16 cellular contexts compared by ENCODE assay signal in the genomic region with DNA sequence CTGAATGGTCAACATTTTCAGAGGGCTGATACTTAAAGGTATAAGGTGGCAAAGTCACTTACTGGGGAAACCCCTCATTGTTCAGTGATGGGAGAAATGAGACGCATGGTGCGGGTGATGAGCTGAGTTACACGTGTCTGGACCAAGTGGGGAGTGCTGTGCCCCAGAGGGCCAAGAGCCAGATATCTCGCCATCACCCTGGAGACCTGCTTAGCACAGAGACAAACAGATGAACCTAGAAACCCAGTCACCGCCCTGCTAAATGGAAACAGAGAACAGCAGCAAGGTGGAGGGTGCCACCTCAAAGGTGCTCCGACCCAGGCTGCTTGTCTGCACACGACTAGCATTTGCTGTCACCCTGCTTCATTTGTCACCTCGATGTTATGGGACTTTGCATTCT.
DNase-seq lines count a peak whose midpoint lies in the region; ATAC-seq and TF ChIP-seq lines count a peak whose summit lies in the region.
"Had no signal": no experiment of that assay in that cellular context is flagged by ENCODE, and none has a peak within 500 bp of the region (broad histone marks: within the 10 kb centered on the region; RNA-seq: fewer than 3 reads in every experiment).

No MANE protein-coding gene starts in this region.

- CTCF ChIA-PET in IMR-90 (lab: Yijun Ruan, JAX): no interaction called here

- DNase-seq in IMR-90: no peak
- DNase-seq in neural crest cell (ENCODE audit: low read depth, low spot score): no peak
- no peak for DNase-seq in NAMALWA (ENCODE audit: low spot score)
- no peak for DNase-seq in OCI-M2 (lab: John Stamatoyannopoulos, UW; ENCODE audit: unreplicated experiment)
- DNase-seq in NCI-H2196 (lab: John Stamatoyannopoulos, UW; ENCODE audit: unreplicated experiment): no peak
- DNase-seq in cerebellar cortex (ENCODE audit: low spot score): no peak
- DNase-seq: ACHN; BE2C; C1 segment of cervical spinal cord; Caco-2; CD4-positive, CD25-positive, alpha-beta regulatory T cell; H9 had no signal

- peaks cover 9% of the 10 kb centered on the region for H3K4me1 Mint-ChIP-seq in neural crest cell
- H3K4me1 Mint-ChIP-seq: CD8-positive, alpha-beta memory T cell; IgD-negative memory B cell had no signal

- H3K4me3 ChIP-seq in HUES48 (ENCODE audit: low read depth, low read length) (no peak overlapping the region), IMR-90 (ENCODE audit: insufficient read depth, low read depth, low read length) (no peak overlapping the region), ectodermal cell (ENCODE audit: insufficient read depth, low read depth, low read length) (no peak overlapping the region)

- no peak overlapping the region; the same call in 1 of the 2 replicates for H2AK5ac ChIP-seq in IMR-90 (ENCODE audit: low read depth, low read length)

- no peak overlapping the region for H2BK5ac ChIP-seq in IMR-90 (ENCODE audit: low read depth, low read length, poor library complexity, severe bottlenecking)

- H3K4me3 Mint-ChIP-seq in neural crest cell: no peak overlapping the region
- H3K4me3 Mint-ChIP-seq: CD4-positive, CD25-positive, alpha-beta regulatory T cell; CD8-positive, alpha-beta memory T cell; H9; IgD-negative memory B cell had no signal

- H2BK20ac ChIP-seq in IMR-90 (ENCODE audit: low read depth, low read length): peak overlapping the region; percentile 63; the same call in 1 of the 2 replicates

- H4K5ac ChIP-seq in IMR-90 (ENCODE audit: low read depth, low read length): no peak overlapping the region

- H3K27me3 ChIP-seq in HUES48 (ENCODE audit: control insufficient read depth, insufficient read depth, low read length): no peaks in the 10 kb centered on the region
- no peaks in the 10 kb centered on the region for H3K27me3 ChIP-seq in IMR-90 (ENCODE audit: control insufficient read depth, insufficient read depth, low read length)
- H3K27me3 ChIP-seq in ectodermal cell (ENCODE audit: control insufficient read depth, insufficient read depth, low read length, poor library complexity, severe bottlenecking): no peaks in the 10 kb centered on the region
- H3K27me3 ChIP-seq: BE2C had no signal

- peaks cover 12% of the 10 kb centered on the region for H3K9me1 ChIP-seq in IMR-90 (ENCODE audit: insufficient read depth, low read length)

- no peak overlapping the region for H3K56ac ChIP-seq in IMR-90 (ENCODE audit: extremely low read depth, insufficient read depth, low read length)

- H3K79me1 ChIP-seq in IMR-90 (ENCODE audit: low read depth in 1 of 2, low read length in 2 of 2): no peaks in the 10 kb centered on the region

- H3K4ac ChIP-seq in IMR-90 (ENCODE audit: low read depth, low read length): peak overlapping the region; percentile 75

- H3K4me1 ChIP-seq in HUES48 (ENCODE audit: control insufficient read depth, insufficient read depth, low read length) (no peaks in the 10 kb centered on the region), IMR-90 (ENCODE audit: control insufficient read depth, insufficient read depth, low read length) (peaks cover 19% of the 10 kb centered on the region), ectodermal cell (ENCODE audit: control insufficient read depth, insufficient read depth, low read length) (peaks cover 17% of the 10 kb centered on the region)
- H3K4me1 ChIP-seq: BE2C, Caco-2 had no signal

- POLR2A ChIA-PET in IMR-90 (lab: Charles Lee; ENCODE audit: unreplicated experiment): no interaction called here

- TF ChIP-seq CTCF in IMR-90 (conservative IDR thresholded peaks at IDR 0.05; ENCODE audit: low read depth, low read length) (no peak), neural crest cell (conservative IDR thresholded peaks at IDR 0.05) (no peak)

- H2AK9ac ChIP-seq in IMR-90 (replicated peaks; ENCODE audit: low read depth, low read length, poor library complexity): no peak overlapping the region

- peak overlapping the region; percentile 32; the same call in 1 of the 2 replicates for H4K91ac ChIP-seq in IMR-90 (ENCODE audit: insufficient read depth, low read depth, low read length)

- peak overlapping the region; percentile 40 for H3K27ac Mint-ChIP-seq in neural crest cell (ENCODE audit: unreplicated experiment)
- H3K27ac Mint-ChIP-seq: CD4-positive, CD25-positive, alpha-beta regulatory T cell; H9 had no signal

- intact Hi-C loops in IMR-90 (cut with micrococcal nuclease): no loop called here

- no peak overlapping the region for H2BK120ac ChIP-seq in IMR-90 (ENCODE audit: low read depth, low read length)

- 0 out of 2 replicates have a peak, but pooled peaks cover 4% of the 10 kb centered on the region for H4K20me1 ChIP-seq in IMR-90 (ENCODE audit: insufficient read depth, low read length)

- peaks cover 16% of the 10 kb centered on the region for H3K36me3 Mint-ChIP-seq in neural crest cell (ENCODE audit: low read depth)

- peak overlapping the region; percentile 40 for H3K27ac ChIP-seq in HUES48 (ENCODE audit: low read depth, low read length)
- H3K27ac ChIP-seq in IMR-90 (ENCODE audit: insufficient read depth, low read length): no peak overlapping the region
- peak overlapping the region; percentile 55 for H3K27ac ChIP-seq in ectodermal cell (ENCODE audit: insufficient read depth, low read depth, low read length, poor library complexity, severe bottlenecking)

- no peak overlapping the region for H3K23ac ChIP-seq in IMR-90 (ENCODE audit: low read depth, low read length)

- H4K8ac ChIP-seq in IMR-90 (ENCODE audit: low read depth in 2 of 2, low read length in 2 of 2): no peak overlapping the region

- no peak for TF ChIP-seq RAD21 in IMR-90 (IDR thresholded peaks at IDR 0.05; ENCODE audit: low read length)

- no peak overlapping the region for H3K9ac ChIP-seq in HUES48 (ENCODE audit: low read depth, low read length)
- H3K9ac ChIP-seq in IMR-90 (ENCODE audit: low read depth, low read length): no peak overlapping the region

- H2AFZ ChIP-seq in IMR-90 (replicated peaks; ENCODE audit: low read length, poor library complexity): no peak overlapping the region

- no peak for TF ChIP-seq POLR2A in IMR-90 (IDR thresholded peaks at IDR 0.05; ENCODE audit: low read depth, low read length)

- no peak overlapping the region for H2BK15ac ChIP-seq in IMR-90 (ENCODE audit: low read depth, low read length)

- H3K18ac ChIP-seq in IMR-90 (ENCODE audit: low read depth, low read length): no peak overlapping the region

- no peak overlapping the region for H3K14ac ChIP-seq in IMR-90 (replicated peaks; ENCODE audit: low read depth, low read length)

- H3K27me3 Mint-ChIP-seq in neural crest cell (ENCODE audit: low read depth): no peaks in the 10 kb centered on the region
- H3K27me3 Mint-ChIP-seq: CD4-positive, CD25-positive, alpha-beta regulatory T cell; IgD-negative memory B cell had no signal

- in situ Hi-C loops in IMR-90 (cut with MboI; ENCODE audit: low sequenced_read_pairs): no loop called here

- WGBS in IMR-90 (ENCODE audit: extremely low coverage in 2 of 2, insufficient read length in 1 of 2), 2 experiments: 96% methylated on average over 5 of the region's 8 CpGs; no CpG with 5 or more reads in 1 of the 2 experiments
- WGBS in ectodermal cell, 2 experiments: 91 to 93% methylated on average over 8 of the region's 8 CpGs

- no peak overlapping the region for H3K4me2 ChIP-seq in IMR-90 (ENCODE audit: low read depth, low read length)

- no TSS peak for BruUV-seq in IMR-90 (replicated peaks; lab: Mats Ljungman, UMichigan)

- dilution Hi-C loops in IMR-90 (cut with HindIII; ENCODE audit: low sequenced_read_pairs, unreplicated experiment): no loop called here

- ATAC-seq in IMR-90 (ENCODE audit: low read depth): no peak

- 0 out of 2 replicates have a peak, but pooled peaks cover 3% of the 10 kb centered on the region for H3K9me3 ChIP-seq in HUES48 (ENCODE audit: control insufficient read depth, insufficient read depth, low read length)
- no peaks in the 10 kb centered on the region for H3K9me3 ChIP-seq in IMR-90 (ENCODE audit: control insufficient read depth, insufficient read depth, low read length)
- no peaks in the 10 kb centered on the region for H3K9me3 ChIP-seq in ectodermal cell (ENCODE audit: control insufficient read depth, low read length)
- H3K9me3 ChIP-seq: BE2C, Caco-2 had no signal

- no peaks in the 10 kb centered on the region for H3K9me3 Mint-ChIP-seq in neural crest cell
- H3K9me3 Mint-ChIP-seq: CD4-positive, CD25-positive, alpha-beta regulatory T cell; CD8-positive, alpha-beta memory T cell; IgD-negative memory B cell had no signal

- peaks cover 14% of the 10 kb centered on the region; the same call in 1 of the 2 replicates for H3K36me3 ChIP-seq in HUES48 (ENCODE audit: control insufficient read depth, insufficient read depth, low read length)
- no peaks in the 10 kb centered on the region for H3K36me3 ChIP-seq in IMR-90 (ENCODE audit: control insufficient read depth, insufficient read depth, low read length)
- no peaks in the 10 kb centered on the region for H3K36me3 ChIP-seq in ectodermal cell (ENCODE audit: control insufficient read depth, insufficient read depth, low read length)
- H3K36me3 ChIP-seq: BE2C had no signal

TF ChIP-seq in IMR-90, 13 proteins besides CTCF, POLR2A, EP300 and RAD21 (continues in another document):
- TF ChIP-seq CHD1 (IDR thresholded peaks at IDR 0.05; ENCODE audit: low read depth, low read length) (no peak), MXI1 (IDR thresholded peaks at IDR 0.05; ENCODE audit: borderline replicate concordance, low read depth, low read length) (no peak), SMC3 (IDR thresholded peaks at IDR 0.05; ENCODE audit: low read depth, low read length) (no peak), NFE2L2 (IDR thresholded peaks at IDR 0.05; ENCODE audit: low read depth, low read length) (no peak), BHLHE40 (IDR thresholded peaks at IDR 0.05; ENCODE audit: low read depth, low read length) (no peak), RCOR1 (IDR thresholded peaks at IDR 0.05; ENCODE audit: insufficient replicate concordance, low read length) (no peak), MAFK (IDR thresholded peaks at IDR 0.05; ENCODE audit: low read depth, low read length) (no peak), FOS (IDR thresholded peaks at IDR 0.05; ENCODE audit: low read depth, low read length) (no peak), RFX5 (IDR thresholded peaks at IDR 0.05; ENCODE audit: low read depth, low read length) (no peak)
- TF ChIP-seq, protein P1, sequence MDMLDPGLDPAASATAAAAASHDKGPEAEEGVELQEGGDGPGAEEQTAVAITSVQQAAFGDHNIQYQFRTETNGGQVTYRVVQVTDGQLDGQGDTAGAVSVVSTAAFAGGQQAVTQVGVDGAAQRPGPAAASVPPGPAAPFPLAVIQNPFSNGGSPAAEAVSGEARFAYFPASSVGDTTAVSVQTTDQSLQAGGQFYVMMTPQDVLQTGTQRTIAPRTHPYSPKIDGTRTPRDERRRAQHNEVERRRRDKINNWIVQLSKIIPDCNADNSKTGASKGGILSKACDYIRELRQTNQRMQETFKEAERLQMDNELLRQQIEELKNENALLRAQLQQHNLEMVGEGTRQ (IDR thresholded peaks at IDR 0.05; ENCODE audit: low read depth, low read length): no peak
